In the genomic region with DNA sequence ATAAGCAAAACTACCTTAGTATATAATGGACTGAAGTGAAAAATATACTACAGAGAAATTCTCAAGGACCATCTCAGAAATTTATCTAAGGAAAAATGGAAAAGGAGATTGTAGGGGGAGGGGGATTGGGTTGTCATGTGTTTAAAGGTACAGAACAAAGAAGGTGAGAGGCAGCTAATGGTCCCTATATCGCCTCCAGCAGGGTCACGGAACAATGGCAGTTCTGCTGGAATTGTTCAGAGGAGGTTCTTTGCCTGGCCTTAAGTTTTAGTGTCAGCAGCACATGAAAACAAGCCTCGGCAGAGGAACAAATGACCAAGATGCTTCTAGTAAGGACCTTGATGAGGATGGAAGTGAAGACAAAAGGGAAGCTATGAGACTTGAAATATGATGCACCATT, we compare ENCODE assay signal across 20 cellular contexts.
"Had no signal": no experiment of that assay in that cellular context is flagged by ENCODE, and none has a peak within 500 bp of the region (broad histone marks: within the 10 kb centered on the region; RNA-seq: fewer than 3 reads in every experiment).

No MANE protein-coding gene starts in this region.

- H3K4me1 ChIP-seq: gastrocnemius medialis, right lobe of liver, suprapubic skin had no signal

- H3K36me3 ChIP-seq: gastrocnemius medialis, ovary, right lobe of liver, suprapubic skin had no signal

- DNase-seq: activated CD4-positive, alpha-beta T cell treated with anti-CD3 and anti-CD28 coated beads, Interleukin-2, amount 10 ng/mL, durations not matched to agents 7 days and 5 days; activated CD8-positive, alpha-beta memory T cell treated with anti-CD3 and anti-CD28 coated beads, Interleukin-2, amount 50 U/mL, for 4 hours; activated naive CD4-positive, alpha-beta T cell treated with anti-CD3 and anti-CD28 coated beads, Interleukin-2, amount 10 ng/mL, durations not matched to agents 7 days and 5 days; activated naive CD8-positive, alpha-beta T cell treated with anti-CD3 and anti-CD28 coated beads, Interleukin-2, amount 50 U/mL, for 24 hours; activated T-cell treated with anti-CD3 and anti-CD28 coated beads, Interleukin-2, amount 50 U/mL, for 4 hours; central memory CD4-positive, alpha-beta T cell; gastrocnemius medialis; head of caudate nucleus; naive thymus-derived CD8-positive, alpha-beta T cell; ovary; right lobe of liver; small intestine; stimulated activated CD4-positive, alpha-beta T cell treated with anti-CD3 and anti-CD28 coated beads, Interleukin-4, amount 100 ng/mL, for 1 hour; stimulated activated naive CD8-positive, alpha-beta T cell treated with anti-CD3 and anti-CD28 coated beads, Interleukin-15, amount 100 ng/mL, for 72 hours; T1000; trophoblast cell had no signal

- H3K27ac Mint-ChIP-seq: activated CD4-positive, alpha-beta T cell treated with anti-CD3 and anti-CD28 coated beads, Interleukin-2, amount 10 ng/mL, durations not matched to agents 7 days and 5 days; activated naive CD4-positive, alpha-beta T cell treated with anti-CD3 and anti-CD28 coated beads, Interleukin-2, amount 10 ng/mL, durations not matched to agents 7 days and 5 days; activated naive CD8-positive, alpha-beta T cell treated with anti-CD3 and anti-CD28 coated beads, Interleukin-2, amount 50 U/mL, for 24 hours; brain; memory B cell; naive thymus-derived CD8-positive, alpha-beta T cell; stimulated activated naive CD8-positive, alpha-beta T cell treated with anti-CD3 and anti-CD28 coated beads, Interleukin-15, amount 100 ng/mL, for 72 hours had no signal

- H3K27ac ChIP-seq: gastrocnemius medialis, ovary, right lobe of liver, suprapubic skin had no signal

- ATAC-seq: activated CD4-positive, CD25-positive, alpha-beta regulatory T cell treated with anti-CD3 and anti-CD28 coated beads, Interleukin-2, amount 50 U/mL, for 24 hours; activated naive CD8-positive, alpha-beta T cell treated with anti-CD3 and anti-CD28 coated beads, Interleukin-2, amount 50 U/mL, for 24 hours; activated T-cell treated with anti-CD3 and anti-CD28 coated beads, Interleukin-2, amount 50 U/mL, for 4 hours; gastrocnemius medialis; naive thymus-derived CD8-positive, alpha-beta T cell; right lobe of liver; stimulated activated naive CD8-positive, alpha-beta T cell treated with anti-CD3 and anti-CD28 coated beads, Interleukin-15, amount 100 ng/mL, for 72 hours had no signal

- H3K4me3 ChIP-seq: gastrocnemius medialis, ovary, right lobe of liver, suprapubic skin had no signal

- H3K36me3 Mint-ChIP-seq: activated naive CD4-positive, alpha-beta T cell treated with anti-CD3 and anti-CD28 coated beads, Interleukin-2, amount 10 ng/mL, durations not matched to agents 7 days and 5 days; brain; memory B cell; naive thymus-derived CD8-positive, alpha-beta T cell had no signal

- H3K27me3 Mint-ChIP-seq: activated naive CD4-positive, alpha-beta T cell treated with anti-CD3 and anti-CD28 coated beads, Interleukin-2, amount 10 ng/mL, durations not matched to agents 7 days and 5 days; brain had no signal

- H3K4me3 Mint-ChIP-seq: activated CD4-positive, alpha-beta T cell treated with anti-CD3 and anti-CD28 coated beads, Interleukin-2, amount 10 ng/mL, durations not matched to agents 7 days and 5 days; activated naive CD4-positive, alpha-beta T cell treated with anti-CD3 and anti-CD28 coated beads, Interleukin-2, amount 10 ng/mL, durations not matched to agents 7 days and 5 days; activated naive CD8-positive, alpha-beta T cell treated with anti-CD3 and anti-CD28 coated beads, Interleukin-2, amount 50 U/mL, for 24 hours; activated T-cell treated with anti-CD3 and anti-CD28 coated beads, Interleukin-2, amount 50 U/mL, for 4 hours; brain; memory B cell; naive thymus-derived CD8-positive, alpha-beta T cell; stimulated activated naive CD8-positive, alpha-beta T cell treated with anti-CD3 and anti-CD28 coated beads, Interleukin-15, amount 100 ng/mL, for 72 hours had no signal

- H3K27me3 ChIP-seq: gastrocnemius medialis, ovary, right lobe of liver, suprapubic skin had no signal

- H3K9me3 Mint-ChIP-seq: activated CD4-positive, alpha-beta T cell treated with anti-CD3 and anti-CD28 coated beads, Interleukin-2, amount 10 ng/mL, durations not matched to agents 7 days and 5 days; activated naive CD4-positive, alpha-beta T cell treated with anti-CD3 and anti-CD28 coated beads, Interleukin-2, amount 10 ng/mL, durations not matched to agents 7 days and 5 days; activated naive CD8-positive, alpha-beta T cell treated with anti-CD3 and anti-CD28 coated beads, Interleukin-2, amount 50 U/mL, for 24 hours; activated T-cell treated with anti-CD3 and anti-CD28 coated beads, Interleukin-2, amount 50 U/mL, for 4 hours; memory B cell; naive thymus-derived CD8-positive, alpha-beta T cell; stimulated activated naive CD8-positive, alpha-beta T cell treated with anti-CD3 and anti-CD28 coated beads, Interleukin-15, amount 100 ng/mL, for 72 hours had no signal

- H3K4me1 Mint-ChIP-seq: activated CD4-positive, alpha-beta T cell treated with anti-CD3 and anti-CD28 coated beads, Interleukin-2, amount 10 ng/mL, durations not matched to agents 7 days and 5 days; activated naive CD4-positive, alpha-beta T cell treated with anti-CD3 and anti-CD28 coated beads, Interleukin-2, amount 10 ng/mL, durations not matched to agents 7 days and 5 days; activated naive CD8-positive, alpha-beta T cell treated with anti-CD3 and anti-CD28 coated beads, Interleukin-2, amount 50 U/mL, for 24 hours; brain; memory B cell; naive thymus-derived CD8-positive, alpha-beta T cell; stimulated activated naive CD8-positive, alpha-beta T cell treated with anti-CD3 and anti-CD28 coated beads, Interleukin-15, amount 100 ng/mL, for 72 hours had no signal

- H3K9me3 ChIP-seq: gastrocnemius medialis, ovary, right lobe of liver, suprapubic skin had no signal
